In genomic region chr3:152556731-152557254, GRCh38 we compare ENCODE assay signal across 8 cellular contexts.
DNase-seq lines count a peak whose midpoint lies in the region; ATAC-seq and TF ChIP-seq lines count a peak whose summit lies in the region.

No MANE protein-coding gene starts in this region.

- no peaks in the 10 kb centered on the region for H3K27me3 ChIP-seq in rectal smooth muscle tissue (ENCODE audit: control insufficient read depth, insufficient read depth, low read length)

- no peaks in the 10 kb centered on the region for H3K36me3 ChIP-seq in rectal smooth muscle tissue (ENCODE audit: control insufficient read depth, insufficient read depth, low read length)

- intact Hi-C loops in posterior vena cava (cut with DNase I), result no loop called here

- ATAC-seq in HG03196 (IDR thresholded peaks at IDR 0.05; ENCODE audit: unreplicated experiment), result peak; percentile 67

- H3K4me3 ChIP-seq in epithelial cell of esophagus (ENCODE audit: low read length) (no peak overlapping the region), rectal smooth muscle tissue (ENCODE audit: low read length) (no peak overlapping the region)

- no peak overlapping the region for H3K9ac ChIP-seq in rectal smooth muscle tissue (ENCODE audit: low read length)

- no peak for TF ChIP-seq CTCF in epithelial cell of esophagus (IDR thresholded peaks at IDR 0.05; ENCODE audit: insufficient read depth, low read depth, low read length, missing control alignments)

- H3K4me1 ChIP-seq in rectal smooth muscle tissue (ENCODE audit: control insufficient read depth, insufficient read depth, low read length), result no peaks in the 10 kb centered on the region

- H3K27ac ChIP-seq in rectal smooth muscle tissue (ENCODE audit: low read depth, low read length), result peak overlapping the region; percentile 48

- DNase-seq in SIG-M5 treated with dmso at 0.1 percent for 504 hours (lab: John Stamatoyannopoulos, UW; ENCODE audit: unreplicated experiment), result peak; percentile 38
- no peak for DNase-seq in SIG-M5 (lab: John Stamatoyannopoulos, UW)
- peak; percentile 49 for DNase-seq in epithelial cell of esophagus (ENCODE audit: low read depth)
- DNase-seq in posterior vena cava (ENCODE audit: low spot score), result no peak
- no peak for DNase-seq in germinal center (ENCODE audit: low spot score)
- DNase-seq in stimulated activated CD4-positive, alpha-beta T cell treated with anti-CD3 and anti-CD28 coated beads, Interleukin-4, amount 100 ng/mL, for 1 hour, result no peak

Comparison
In these comparisons a context has a peak if more than half of its experiments do, and no peak if none do; other contexts are left out.
1. DNase-seq: peak in SIG-M5 treated with dmso at 0.1 percent for 504 hours (single experiment) and epithelial cell of esophagus (single experiment); none in SIG-M5 (single experiment), posterior vena cava (single experiment), germinal center (single experiment) and stimulated activated CD4-positive, alpha-beta T cell treated with anti-CD3 and anti-CD28 coated beads, Interleukin-4, amount 100 ng/mL, for 1 hour (single experiment).